9 cellular contexts compared by ENCODE assay signal in genomic region chr14:21902561-21903199, GRCh38.
DNase-seq lines count a peak whose midpoint lies in the region; TF ChIP-seq lines count a peak whose summit lies in the region.
"Had no signal": no experiment of that assay in that cellular context is flagged by ENCODE, and none has a peak within 500 bp of the region (broad histone marks: within the 10 kb centered on the region; RNA-seq: fewer than 3 reads in every experiment).

No MANE protein-coding gene starts in this region.

- H3K4me1 ChIP-seq in ascending aorta = no peaks in the 10 kb centered on the region

- peak; percentile 23 for DNase-seq in stimulated activated CD4-positive, alpha-beta T cell treated with anti-CD3 and anti-CD28 coated beads, Interleukin-15, amount 100 ng/mL, for 24 hours
- no peak for DNase-seq in stimulated activated CD4-positive, alpha-beta T cell treated with anti-CD3 and anti-CD28 coated beads, Interleukin-4, amount 100 ng/mL, for 1 hour
- peak; percentile 22 to 35 for DNase-seq in activated CD4-positive, alpha-beta T cell treated with anti-CD3 and anti-CD28 coated beads, Interleukin-2, amount 50 U/mL, for 4 hours
- peak; percentile 67 for DNase-seq in globus pallidus (ENCODE audit: low spot score)
- no peak for DNase-seq in type B pancreatic cell (ENCODE audit: extremely low spot score, unreplicated experiment)
- no peak for DNase-seq in ascending aorta (ENCODE audit: low spot score in 2 of 2)
- DNase-seq in mesenteric fat pad (ENCODE audit: low spot score) = no peak
- no peak for DNase-seq in NCI-H2029 (lab: John Stamatoyannopoulos, UW)
- DNase-seq: NCI-H1694 treated with DMSO at 0.1 percent for 48 hours had no signal

- no peaks in the 10 kb centered on the region for H3K36me3 Mint-ChIP-seq in type B pancreatic cell

- intact Hi-C loops in ascending aorta (cut with DNase I) = no loop called here

- no peaks in the 10 kb centered on the region for H3K27me3 ChIP-seq in ascending aorta

- no peaks in the 10 kb centered on the region for H3K36me3 ChIP-seq in ascending aorta

- H3K4me3 ChIP-seq in ascending aorta = no peak overlapping the region

- no peaks in the 10 kb centered on the region for H3K4me1 Mint-ChIP-seq in type B pancreatic cell (ENCODE audit: unreplicated experiment)

- H3K9me3 ChIP-seq in ascending aorta = no peaks in the 10 kb centered on the region

- H3K27me3 Mint-ChIP-seq in type B pancreatic cell = no peaks in the 10 kb centered on the region

- TF ChIP-seq CTCF in type B pancreatic cell (conservative IDR thresholded peaks at IDR 0.05) = peak; percentile 72
- TF ChIP-seq CTCF in ascending aorta (IDR thresholded peaks at IDR 0.05) = no peak

- no peak overlapping the region for H3K4me3 Mint-ChIP-seq in type B pancreatic cell

- no peaks in the 10 kb centered on the region for H3K9me3 Mint-ChIP-seq in type B pancreatic cell

- no peak overlapping the region for H3K27ac Mint-ChIP-seq in type B pancreatic cell

- H3K27ac ChIP-seq in ascending aorta = no peak overlapping the region

Comparison
In these comparisons a context has a peak if more than half of its experiments do, and no peak if none do; other contexts are left out.
1. DNase-seq: peak in stimulated activated CD4-positive, alpha-beta T cell treated with anti-CD3 and anti-CD28 coated beads, Interleukin-15, amount 100 ng/mL, for 24 hours (single experiment), activated CD4-positive, alpha-beta T cell treated with anti-CD3 and anti-CD28 coated beads, Interleukin-2, amount 50 U/mL, for 4 hours (2 of 2) and globus pallidus (single experiment); none in stimulated activated CD4-positive, alpha-beta T cell treated with anti-CD3 and anti-CD28 coated beads, Interleukin-4, amount 100 ng/mL, for 1 hour (single experiment), type B pancreatic cell (single experiment), ascending aorta (0 of 2), mesenteric fat pad (single experiment) and NCI-H2029 (single experiment).